In genomic region chr11:125916683-125917337, GRCh38 we compare ENCODE assay signal across 24 cellular contexts. TPM values are rescaled to one million over a fixed set of nuclear protein-coding genes. Genes with fewer than 3 reads are reported as not detected.
"Had no signal": no experiment of that assay in that cellular context is flagged by ENCODE, and none has a peak within 500 bp of the region (broad histone marks: within the 10 kb centered on the region; RNA-seq: fewer than 3 reads in every experiment).

No MANE protein-coding gene starts in this region.

- ATAC-seq: body of pancreas, foreskin keratinocyte, left cardiac atrium, lower lobe of right lung, WTC11 had no signal

- H3K4me3 Mint-ChIP-seq: activated CD4-positive, alpha-beta memory T cell treated with anti-CD3 and anti-CD28 coated beads for 36 hours; activated naive CD4-positive, alpha-beta T cell treated with anti-CD3 and anti-CD28 coated beads for 36 hours; endodermal cell; nephron progenitor cell; WTC11 had no signal

- H3K4me3 ChIP-seq: body of pancreas, lower lobe of right lung, sigmoid colon, thyroid gland had no signal

- H3K36me3 ChIP-seq: lower lobe of right lung, sigmoid colon, thyroid gland had no signal

- H3K36me3 Mint-ChIP-seq: activated CD4-positive, alpha-beta memory T cell treated with anti-CD3 and anti-CD28 coated beads for 36 hours; WTC11 had no signal

- H3K9me3 Mint-ChIP-seq: activated CD4-positive, alpha-beta memory T cell treated with anti-CD3 and anti-CD28 coated beads for 36 hours; activated naive CD4-positive, alpha-beta T cell treated with anti-CD3 and anti-CD28 coated beads for 36 hours; activated T-helper 2 cell treated with anti-CD3 and anti-CD28 coated beads, Interferon-gamma antibody, Interleukin-2, Interleukin-4, amounts not matched to agents 10 μg/mL and 5 μg/mL and 100 μg/mL, durations not matched to agents 14 hours and 24 hours and 36 hours; endodermal cell; nephron progenitor cell; WTC11 had no signal

- H3K27ac Mint-ChIP-seq: activated CD4-positive, alpha-beta memory T cell treated with anti-CD3 and anti-CD28 coated beads for 36 hours; activated naive CD4-positive, alpha-beta T cell treated with anti-CD3 and anti-CD28 coated beads for 36 hours; activated T-helper 2 cell treated with anti-CD3 and anti-CD28 coated beads, Interferon-gamma antibody, Interleukin-2, Interleukin-4, amounts not matched to agents 10 μg/mL and 5 μg/mL and 100 μg/mL, durations not matched to agents 14 hours and 24 hours and 36 hours; endodermal cell; nephron progenitor cell; WTC11 had no signal

- H3K4me1 Mint-ChIP-seq: endodermal cell, WTC11 had no signal

- H3K27ac ChIP-seq: body of pancreas, epithelial cell of prostate, foreskin keratinocyte, lower lobe of right lung, sigmoid colon, thyroid gland had no signal

- H3K4me1 ChIP-seq: body of pancreas, foreskin keratinocyte, lower lobe of right lung, sigmoid colon, thyroid gland had no signal

- DNase-seq: activated CD4-positive, alpha-beta memory T cell treated with anti-CD3 and anti-CD28 coated beads for 36 hours; activated CD4-positive, alpha-beta T cell treated with anti-CD3 and anti-CD28 coated beads for 4 hours; activated naive CD4-positive, alpha-beta T cell treated with anti-CD3 and anti-CD28 coated beads for 36 hours; activated T-cell treated with anti-CD3 and anti-CD28 coated beads for 4 hours; body of pancreas; caudate nucleus; endodermal cell; foreskin keratinocyte; hippocampal formation; left cardiac atrium; lower lobe of right lung; nephron progenitor cell; nucleus accumbens; sigmoid colon; stimulated activated CD8-positive, alpha-beta memory T cell treated with anti-CD3 and anti-CD28 coated beads, Interleukin-4, amount 100 ng/mL, for 48 hours; stimulated activated naive CD4-positive, alpha-beta T cell; thyroid gland had no signal

- H3K9me3 ChIP-seq: body of pancreas, lower lobe of right lung, sigmoid colon, thyroid gland had no signal

- H3K27me3 ChIP-seq: sigmoid colon, thyroid gland had no signal

RNA-seq across cellular contexts. Expression of gene DDX25, which starts 12.5 kb away (rescaled TPM):
- total RNA-seq: activated CD4-positive, alpha-beta memory T cell treated with anti-CD3 and anti-CD28 coated beads for 36 hours; activated naive CD4-positive, alpha-beta T cell treated with anti-CD3 and anti-CD28 coated beads for 36 hours; activated T-helper 2 cell treated with anti-CD3 and anti-CD28 coated beads, Interferon-gamma antibody, Interleukin-2, Interleukin-4, amounts not matched to agents 10 μg/mL and 5 μg/mL and 100 μg/mL, durations not matched to agents 14 hours and 24 hours and 36 hours; fibroblast of lung; foreskin keratinocyte; lower lobe of right lung; mesenteric fat pad; subcutaneous adipose tissue; T-helper 2 cell treated with Interferon-gamma antibody and Interleukin-4, amounts not matched to agents 100 ng/mL and 5 ng/mL, for 36 hours had no signal

RNA-seq across cellular contexts. Expression of gene VSIG10L2, which starts 29.0 kb away (rescaled TPM):
- total RNA-seq: activated CD4-positive, alpha-beta memory T cell treated with anti-CD3 and anti-CD28 coated beads for 36 hours; activated naive CD4-positive, alpha-beta T cell treated with anti-CD3 and anti-CD28 coated beads for 36 hours; activated T-helper 2 cell treated with anti-CD3 and anti-CD28 coated beads, Interferon-gamma antibody, Interleukin-2, Interleukin-4, amounts not matched to agents 10 μg/mL and 5 μg/mL and 100 μg/mL, durations not matched to agents 14 hours and 24 hours and 36 hours; body of pancreas; endodermal cell; fibroblast of lung; foreskin keratinocyte; lower lobe of right lung; mesenteric fat pad; subcutaneous adipose tissue; T-helper 2 cell treated with Interferon-gamma antibody and Interleukin-4, amounts not matched to agents 100 ng/mL and 5 ng/mL, for 36 hours; thyroid gland; WTC11 had no signal
